ENCODE assay signal across 13 cellular contexts in the genomic region with DNA sequence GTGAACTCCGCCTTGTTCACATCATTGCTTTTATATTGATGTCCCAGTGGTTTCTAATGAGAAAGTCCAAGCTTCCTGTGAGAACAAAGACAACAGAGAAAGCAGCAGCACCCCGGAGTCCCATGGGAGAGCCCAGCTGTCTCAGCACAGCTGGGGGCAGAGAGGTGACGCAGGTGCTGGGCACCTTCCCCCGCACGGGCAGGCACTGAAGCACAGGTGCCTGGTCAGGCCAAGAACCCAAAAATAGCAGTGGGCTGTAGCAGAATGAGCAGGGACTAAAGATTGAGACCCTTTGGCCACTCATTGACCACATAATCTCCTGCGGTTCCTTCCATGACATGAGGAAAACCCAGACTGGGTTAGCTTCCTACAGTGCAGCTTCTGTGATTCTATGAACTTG. TPM values are rescaled to one million over a fixed set of nuclear protein-coding genes. Genes with fewer than 3 reads are reported as not detected.
DNase-seq lines count a peak whose midpoint lies in the region; ATAC-seq, FAIRE-seq and TF ChIP-seq lines count a peak whose summit lies in the region.
"Had no signal": no experiment of that assay in that cellular context is flagged by ENCODE, and none has a peak within 500 bp of the region (broad histone marks: within the 10 kb centered on the region; RNA-seq: fewer than 3 reads in every experiment).

No MANE protein-coding gene starts in this region.

- no peak for FAIRE-seq in GM12878 (lab: Jason Lieb, UNC)

- BruUV-seq in GM12878 (replicated peaks; lab: Mats Ljungman, UMichigan): no TSS peak

- no peak overlapping the region for H3K4me2 ChIP-seq in GM12878 (ENCODE audit: control insufficient read depth, insufficient read depth)
- no peak overlapping the region for H3K4me2 ChIP-seq in osteoblast (ENCODE audit: insufficient read depth, low read length)

- H3K36me3 ChIP-seq in GM12878 (ENCODE audit: control insufficient read depth in 2 of 2, insufficient read depth in 2 of 2, low read length in 1 of 2) (peaks cover 0 to 9% of the 10 kb centered on the region in 2 experiments; a peak in 2 of 4 replicates), osteoblast (ENCODE audit: insufficient read depth, low read length) (peaks cover 26% of the 10 kb centered on the region), prostate gland (no peaks in the 10 kb centered on the region)

- H3K27me3 ChIP-seq in GM12878 (replicated peaks in 1 of 2; ENCODE audit: control insufficient read depth in 2 of 2, insufficient read depth in 2 of 2, low read length in 1 of 2): no peaks in the 10 kb centered on the region
- H3K27me3 ChIP-seq in osteoblast (ENCODE audit: insufficient read depth, low read length): no peaks in the 10 kb centered on the region
- no peaks in the 10 kb centered on the region for H3K27me3 ChIP-seq in prostate gland (replicated peaks; ENCODE audit: insufficient read depth)
- no peaks in the 10 kb centered on the region for H3K27me3 ChIP-seq in foreskin keratinocyte
- H3K27me3 ChIP-seq: ascending aorta, vagina had no signal

- H3K4me3 ChIP-seq in GM12878 (no peak overlapping the region), osteoblast (ENCODE audit: insufficient read depth, low read length) (no peak overlapping the region), prostate gland (no peak overlapping the region)
- H3K4me3 ChIP-seq: ascending aorta, vagina had no signal

- H3K4me1 ChIP-seq in GM12878 (ENCODE audit: control insufficient read depth, insufficient read depth, low read length) (peaks cover 3% of the 10 kb centered on the region; the same call in 1 of the 2 replicates), osteoblast (ENCODE audit: insufficient read depth, low read length) (no peaks in the 10 kb centered on the region), prostate gland (replicated peaks) (no peaks in the 10 kb centered on the region), foreskin keratinocyte (no peaks in the 10 kb centered on the region)
- H3K4me1 ChIP-seq: ascending aorta, parathyroid adenoma, vagina had no signal

- no peak overlapping the region for H3K9ac ChIP-seq in GM12878 (ENCODE audit: control insufficient read depth, insufficient read depth, low read length)
- H3K9ac ChIP-seq: parathyroid adenoma had no signal

- TF ChIP-seq EP300 in GM12878 (IDR thresholded peaks at IDR 0.05; ENCODE audit: borderline replicate concordance in 1 of 2, control insufficient read depth in 1 of 2, low read depth in 2 of 2, low read length in 2 of 2): peak; percentile 47 to 71; a peak in 2 of 4 replicates

- 25% methylated on average over 6 of the region's 6 CpGs for WGBS in GM12878 (ENCODE audit: insufficient coverage, insufficient replicate concordance, low lambda C conversion rate, missing lambda C conversion rate)
- WGBS in prostate gland: 88% methylated on average over 6 of the region's 6 CpGs

- DNase-seq in GM12878 (ENCODE audit: low read depth, low spot score) (peak; percentile 33), osteoblast (ENCODE audit: insufficient read length, low spot score, missing footprints) (no peak), prostate gland (ENCODE audit: low spot score) (no peak), foreskin keratinocyte (no peak)
- DNase-seq in stimulated activated CD4-positive, alpha-beta T cell treated with anti-CD3 and anti-CD28 coated beads, Interleukin-12 subunit alpha, Interleukin-12 subunit beta, amount 100 ng/mL, for 4 hours: no peak
- DNase-seq: H9 had no signal

- CTCF ChIA-PET in GM12878 (lab: Yijun Ruan, JAX): interaction anchor here (1.0 to 1.4 kb wide), 4 partner anchors 10 to 94 kb away, joined by 3 read pairs; a partner anchor contains a TSS

- H3K9me3 ChIP-seq in GM12878 (replicated peaks; ENCODE audit: control insufficient read depth, insufficient read depth, low read length) (no peaks in the 10 kb centered on the region; the same call in 2 of the 3 replicates), osteoblast (ENCODE audit: low read depth, low read length) (peaks cover 4% of the 10 kb centered on the region), prostate gland (no peaks in the 10 kb centered on the region)
- H3K9me3 ChIP-seq: vagina had no signal

- SMC1A ChIA-PET in GM12878 (lab: Charles Lee; ENCODE audit: uncharacterized antibody, unreplicated experiment): interaction anchor here (0.9 to 1.8 kb wide), 4 partner anchors 17 to 86 kb away, joined by 3 to 5 read pairs (median 4); a partner anchor contains a TSS

- peak; percentile 86 for ATAC-seq in GM18858 (IDR thresholded peaks at IDR 0.05; ENCODE audit: unreplicated experiment)
- peak; percentile 90 for ATAC-seq in GM21723 (IDR thresholded peaks at IDR 0.05; ENCODE audit: unreplicated experiment)
- peak; percentile 94 for ATAC-seq in HG03342 (IDR thresholded peaks at IDR 0.05; ENCODE audit: unreplicated experiment)
- peak; percentile 96 for ATAC-seq in GM12878
- no peak for ATAC-seq in foreskin keratinocyte
- ATAC-seq: Right ventricle myocardium inferior had no signal

- no peaks in the 10 kb centered on the region for H3K79me2 ChIP-seq in GM12878 (ENCODE audit: control insufficient read depth, insufficient read depth, low read length)
- peaks cover 19% of the 10 kb centered on the region for H3K79me2 ChIP-seq in osteoblast (ENCODE audit: insufficient read depth, low read length)

- POLR2A ChIA-PET in GM12878 (lab: Charles Lee): interaction anchor here (1.5 to 1.7 kb wide), 3 partner anchors 12 to 19 kb away, joined by 3 to 6 read pairs (median 6); a partner anchor contains a TSS

- H3K27ac ChIP-seq in GM12878 (ENCODE audit: control insufficient read depth, insufficient read depth) (no peak overlapping the region), osteoblast (ENCODE audit: low read depth, low read length) (no peak overlapping the region), prostate gland (no peak overlapping the region), foreskin keratinocyte (no peak overlapping the region)
- H3K27ac ChIP-seq: ascending aorta, parathyroid adenoma, vagina had no signal

- in situ Hi-C loops in GM12878 (cut with MboI): no loop called here

- H2AFZ ChIP-seq in GM12878 (ENCODE audit: control insufficient read depth, low read depth, low read length) (no peak overlapping the region), osteoblast (ENCODE audit: low read length) (no peak overlapping the region)
- H2AFZ ChIP-seq: parathyroid adenoma had no signal

- H4K20me1 ChIP-seq in GM12878 (ENCODE audit: control insufficient read depth, insufficient read depth): no peaks in the 10 kb centered on the region
- H4K20me1 ChIP-seq in osteoblast (ENCODE audit: insufficient read depth, low read length): no peaks in the 10 kb centered on the region

- RAD21 ChIA-PET in GM12878 (lab: Charles Lee; ENCODE audit: unreplicated experiment): interaction anchor here (0.9 to 1.1 kb wide), 3 partner anchors 19 to 93 kb away, joined by 3 to 4 read pairs (median 3); a partner anchor contains a TSS

- TF ChIP-seq RAD21 in GM12878 (IDR thresholded peaks at IDR 0.05; ENCODE audit: insufficient read depth, low read depth, low read length): no peak

- TF ChIP-seq CTCF in GM12878 (IDR thresholded peaks at IDR 0.05 in 2 of 3, conservative IDR thresholded peaks at IDR 0.05 in 1 of 3; ENCODE audit: control insufficient read depth in 2 of 3, extremely low read depth in 1 of 3, insufficient read depth in 1 of 3, low read depth in 3 of 3, low read length in 3 of 3) (no peak), osteoblast (IDR thresholded peaks at IDR 0.05; ENCODE audit: extremely low read depth, low read depth, low read length) (no peak), prostate gland (IDR thresholded peaks at IDR 0.05) (no peak), foreskin keratinocyte (conservative IDR thresholded peaks at IDR 0.05) (no peak)

- no peak for TF ChIP-seq POLR2A in GM12878 (IDR thresholded peaks at IDR 0.05; ENCODE audit: low read depth, low read length)
- no peak for TF ChIP-seq POLR2A in prostate gland (IDR thresholded peaks at IDR 0.05)

- intact Hi-C loops in GM12878 (cut with micrococcal nuclease; ENCODE audit: unreplicated experiment) (no loop called here), prostate gland (cut with DNase I) (no loop called here)

RNA-seq across cellular contexts. Expression of a gene that starts 18.8 kb away (rescaled TPM):
- total RNA-seq in GM12878 (2013; cell fraction: nucleolus; rRNA removed): 20.1 and 28.6 TPM in 2 replicates
- total RNA-seq in GM12878 (2014; rRNA removed) (7.5 and 11.7 TPM in 2 replicates), GM12878 (2014; rRNA removed; fragmentation: Illumina TruSeq; extraction: Trizol) (4.7 and 4.9 TPM in 2 replicates), GM12878 (2021) (13.9 and 20.1 TPM in 2 replicates), osteoblast (8.8 and 9.4 TPM in 2 replicates), prostate gland (10 to 100 TPM in 1 of 2 donors, 1 to 10 TPM in 1; 9.4 to 29.3 TPM), foreskin keratinocyte (13.5 and 14.2 TPM in 2 replicates)
- polyA plus RNA-seq in GM12878 (2011; ENCODE audit: low read depth): 2.0 TPM
- polyA plus RNA-seq in GM12878 (2011; rRNA removed) (12.6 and 12.9 TPM in 2 replicates), GM12878 (2014; fragmentation: Illumina TruSeq; extraction: Trizol) (5.3 and 8.1 TPM in 2 replicates), GM12878 (2014; fragmentation: Nextera tagmentation; extraction: Ambion mirVana) (1 to 10 TPM in 1 of 2 experiments, under 1 TPM in 1; 0.76 to 2.0 TPM), GM12878 (2014; rRNA removed) (17.0 and 17.9 TPM in 2 replicates), GM12878 (2016; fragmentation: Nextera tagmentation; extraction: Ambion mirVana) (10 to 100 TPM; 15.0 to 16.5 TPM), foreskin keratinocyte (10.8 and 11.4 TPM in 2 replicates)
- polyA plus RNA-seq in GM12878 (2011; cell fraction: cytosol; rRNA removed): 8.7 and 12.2 TPM in 2 replicates
- polyA plus RNA-seq in GM12878 (2011; cell fraction: nucleus; rRNA removed): 11.4 and 15.5 TPM in 2 replicates
- polyA plus RNA-seq in GM12878 (2012): 5.6 and 8.6 TPM in 2 replicates
- polyA minus RNA-seq in GM12878 (2011; rRNA and poly(A)+ RNA removed): 4.0 and 8.2 TPM in 2 replicates
- 5.4 and 6.4 TPM in 2 replicates for polyA minus RNA-seq in GM12878 (2011; cell fraction: cytosol; rRNA and poly(A)+ RNA removed)
- polyA minus RNA-seq in GM12878 (2011; cell fraction: nucleus; rRNA and poly(A)+ RNA removed): 5.0 and 7.1 TPM in 2 replicates

RNA-seq across cellular contexts. Expression of a gene that starts 19.2 kb away (rescaled TPM):
- 162 and 165 TPM in 2 replicates for total RNA-seq in GM12878 (2013; cell fraction: nucleolus; rRNA removed)
- total RNA-seq in GM12878 (2014; rRNA removed) (83.2 and 84.7 TPM in 2 replicates), GM12878 (2014; rRNA removed; fragmentation: Illumina TruSeq; extraction: Trizol) (77.2 and 83.0 TPM in 2 replicates), GM12878 (2021) (80.2 and 90.9 TPM in 2 replicates), osteoblast (32.7 and 39.4 TPM in 2 replicates), prostate gland (10 to 100 TPM; 40.8 to 54.5 TPM), foreskin keratinocyte (88.1 and 102 TPM in 2 replicates)
- polyA plus RNA-seq in GM12878 (2011; ENCODE audit: low read depth): 43.8 TPM
- polyA plus RNA-seq in GM12878 (2011; rRNA removed) (89.9 and 94.7 TPM in 2 replicates), GM12878 (2014; fragmentation: Illumina TruSeq; extraction: Trizol) (91.1 and 99.8 TPM in 2 replicates), GM12878 (2014; fragmentation: Nextera tagmentation; extraction: Ambion mirVana) (10 to 100 TPM in 1 of 2 experiments, 1 to 10 TPM in 1; 8.0 to 10.8 TPM), GM12878 (2014; rRNA removed) (91.2 and 97.9 TPM in 2 replicates), GM12878 (2016; fragmentation: Nextera tagmentation; extraction: Ambion mirVana) (100 to 1,000 TPM; 104 to 112 TPM), foreskin keratinocyte (56.3 and 65.7 TPM in 2 replicates)
- 71.1 and 76.2 TPM in 2 replicates for polyA plus RNA-seq in GM12878 (2011; cell fraction: cytosol; rRNA removed)
- 169 and 184 TPM in 2 replicates for polyA plus RNA-seq in GM12878 (2011; cell fraction: nucleus; rRNA removed)
- polyA plus RNA-seq in GM12878 (2012): 58.5 and 58.7 TPM in 2 replicates
- 60.2 and 64.4 TPM in 2 replicates for polyA minus RNA-seq in GM12878 (2011; rRNA and poly(A)+ RNA removed)
- polyA minus RNA-seq in GM12878 (2011; cell fraction: cytosol; rRNA and poly(A)+ RNA removed): 23.5 and 32.2 TPM in 2 replicates
- 50.4 and 83.9 TPM in 2 replicates for polyA minus RNA-seq in GM12878 (2011; cell fraction: nucleus; rRNA and poly(A)+ RNA removed)
